ENCODE assay signal across 35 cellular contexts in genomic region chr4:7533267-7533666, GRCh38.
"Had no signal": no experiment of that assay in that cellular context is flagged by ENCODE, and none has a peak within 500 bp of the region (broad histone marks: within the 10 kb centered on the region; RNA-seq: fewer than 3 reads in every experiment).

No MANE protein-coding gene starts in this region.

- H3K4me3 ChIP-seq: MG63 had no signal

- H3K9ac ChIP-seq: KMS-11 had no signal

- DNase-seq: Karpas-422, Kasumi-1, KBM-7, KG1, MG63, MM.1S, MV-4-11, NCI-H1048, NCI-H1092, NCI-H1092 treated with DMSO at 0.1 percent for 48 hours, NCI-H1105, NCI-H1417, NCI-H1417 treated with DMSO at 0.1 percent for 48 hours, NCI-H1436, NCI-H1436 treated with DMSO at 0.1 percent for 48 hours, NCI-H146, NCI-H1694, NCI-H1694 treated with DMSO at 0.1 percent for 48 hours, NCI-H187, NCI-H187 treated with DMSO at 0.1 percent for 48 hours, NCI-H1930, NCI-H2029, NCI-H2029 treated with DMSO at 0.1 percent for 48 hours, NCI-H2081, NCI-H2081 treated with DMSO at 0.1 percent for 48 hours, NCI-H2107, NCI-H2171, NCI-H2171 treated with DMSO at 0.1 percent for 48 hours, NCI-H2227 treated with DMSO at 0.1 percent for 48 hours, NCI-H226, NCI-H345, NCI-H446, NCI-H446 treated with DMSO at 0.1 percent for 48 hours, NCI-H510A had no signal

- H3K27me3 ChIP-seq: MG63 had no signal

- H3K27ac ChIP-seq: KMS-11 had no signal

- H3K9me3 ChIP-seq: MG63 had no signal

- H3K36me3 ChIP-seq: MG63 had no signal

- H3K4me2 ChIP-seq: KMS-11 had no signal
